8 cellular contexts compared by ENCODE assay signal in genomic region chr9:87812375-87813118, GRCh38.
DNase-seq lines count a peak whose midpoint lies in the region; ATAC-seq and TF ChIP-seq lines count a peak whose summit lies in the region.

No MANE protein-coding gene starts in this region.

- H3F3A ChIP-seq in GM23338 (replicated peaks; ENCODE audit: low read depth), result no peaks in the 10 kb centered on the region

- no peaks in the 10 kb centered on the region for H4K20me1 ChIP-seq in GM23338 (replicated peaks; ENCODE audit: insufficient read depth)

- TF ChIP-seq CTCF in GM23338 (conservative IDR thresholded peaks at IDR 0.05; ENCODE audit: low read depth in 2 of 2) (peak; percentile 92 to 100), VCaP (conservative IDR thresholded peaks at IDR 0.05) (peak; percentile 87), fibroblast of the aortic adventitia (IDR thresholded peaks at IDR 0.05; ENCODE audit: insufficient read depth, low read length) (peak; percentile 100)

- H2AFZ ChIP-seq in GM23338, result no peak overlapping the region

- H3K27ac Mint-ChIP-seq in GM23338, result no peak overlapping the region

- 0 out of 2 replicates have a peak, but pooled peaks cover 4% of the 10 kb centered on the region for H3K36me3 ChIP-seq in GM23338 (ENCODE audit: insufficient read depth)

- ATAC-seq in GM23338, result peak; percentile 90; the same call in 2 of the 3 replicates
- peak; percentile 57 for ATAC-seq in sciatic nerve
- ATAC-seq in GM18909 (IDR thresholded peaks at IDR 0.05; ENCODE audit: poor library complexity, unreplicated experiment), result no peak

- H3K4me1 ChIP-seq in GM23338 (ENCODE audit: insufficient read depth), result no peaks in the 10 kb centered on the region

- H3K4me1 Mint-ChIP-seq in GM23338, result no peaks in the 10 kb centered on the region; the same call in 2 of the 3 replicates

- H3K4me3 ChIP-seq in GM23338 (no peak overlapping the region), fibroblast of the aortic adventitia (ENCODE audit: low read depth, low read length) (no peak overlapping the region)

- no peaks in the 10 kb centered on the region for H3K27me3 ChIP-seq in GM23338 (ENCODE audit: insufficient read depth)

- H3K4me3 Mint-ChIP-seq in GM23338, result no peak overlapping the region

- no peaks in the 10 kb centered on the region for H3K79me2 ChIP-seq in GM23338 (replicated peaks; ENCODE audit: insufficient read depth)

- H3K27ac ChIP-seq in GM23338 (ENCODE audit: low read depth) (no peak overlapping the region), VCaP (no peak overlapping the region)

- intact Hi-C loops in sciatic nerve (cut with DNase I), result no loop called here

- no peaks in the 10 kb centered on the region for H3K9me2 ChIP-seq in GM23338 (ENCODE audit: insufficient read depth)

- DNase-seq in AG08395 (ENCODE audit: low spot score) (peak; percentile 54), GM23338 (ENCODE audit: low spot score) (peak; percentile 75), fibroblast of the aortic adventitia (ENCODE audit: low read depth) (peak; percentile 74), sciatic nerve (ENCODE audit: low spot score) (no peak), NCI-H345 (lab: John Stamatoyannopoulos, UW) (no peak), LoVo (ENCODE audit: low spot score) (no peak)

- H3K36me3 Mint-ChIP-seq in GM23338 (ENCODE audit: low read depth), result peaks cover 17% of the 10 kb centered on the region

- H3K4me2 ChIP-seq in GM23338, result no peak overlapping the region

- peaks cover 25% of the 10 kb centered on the region for H3K9me3 Mint-ChIP-seq in GM23338

- H3K27me3 Mint-ChIP-seq in GM23338 (ENCODE audit: insufficient read depth, low read depth, poor library complexity), result peaks cover 3% of the 10 kb centered on the region

TF ChIP-seq in GM23338, 12 proteins besides CTCF, POLR2A, EP300 and RAD21:
- no peak for TF ChIP-seq JUNB (IDR thresholded peaks at IDR 0.05; ENCODE audit: unreplicated experiment)
- no peak for TF ChIP-seq STAT1 (IDR thresholded peaks at IDR 0.05; ENCODE audit: unreplicated experiment)
- TF ChIP-seq, protein P1, sequence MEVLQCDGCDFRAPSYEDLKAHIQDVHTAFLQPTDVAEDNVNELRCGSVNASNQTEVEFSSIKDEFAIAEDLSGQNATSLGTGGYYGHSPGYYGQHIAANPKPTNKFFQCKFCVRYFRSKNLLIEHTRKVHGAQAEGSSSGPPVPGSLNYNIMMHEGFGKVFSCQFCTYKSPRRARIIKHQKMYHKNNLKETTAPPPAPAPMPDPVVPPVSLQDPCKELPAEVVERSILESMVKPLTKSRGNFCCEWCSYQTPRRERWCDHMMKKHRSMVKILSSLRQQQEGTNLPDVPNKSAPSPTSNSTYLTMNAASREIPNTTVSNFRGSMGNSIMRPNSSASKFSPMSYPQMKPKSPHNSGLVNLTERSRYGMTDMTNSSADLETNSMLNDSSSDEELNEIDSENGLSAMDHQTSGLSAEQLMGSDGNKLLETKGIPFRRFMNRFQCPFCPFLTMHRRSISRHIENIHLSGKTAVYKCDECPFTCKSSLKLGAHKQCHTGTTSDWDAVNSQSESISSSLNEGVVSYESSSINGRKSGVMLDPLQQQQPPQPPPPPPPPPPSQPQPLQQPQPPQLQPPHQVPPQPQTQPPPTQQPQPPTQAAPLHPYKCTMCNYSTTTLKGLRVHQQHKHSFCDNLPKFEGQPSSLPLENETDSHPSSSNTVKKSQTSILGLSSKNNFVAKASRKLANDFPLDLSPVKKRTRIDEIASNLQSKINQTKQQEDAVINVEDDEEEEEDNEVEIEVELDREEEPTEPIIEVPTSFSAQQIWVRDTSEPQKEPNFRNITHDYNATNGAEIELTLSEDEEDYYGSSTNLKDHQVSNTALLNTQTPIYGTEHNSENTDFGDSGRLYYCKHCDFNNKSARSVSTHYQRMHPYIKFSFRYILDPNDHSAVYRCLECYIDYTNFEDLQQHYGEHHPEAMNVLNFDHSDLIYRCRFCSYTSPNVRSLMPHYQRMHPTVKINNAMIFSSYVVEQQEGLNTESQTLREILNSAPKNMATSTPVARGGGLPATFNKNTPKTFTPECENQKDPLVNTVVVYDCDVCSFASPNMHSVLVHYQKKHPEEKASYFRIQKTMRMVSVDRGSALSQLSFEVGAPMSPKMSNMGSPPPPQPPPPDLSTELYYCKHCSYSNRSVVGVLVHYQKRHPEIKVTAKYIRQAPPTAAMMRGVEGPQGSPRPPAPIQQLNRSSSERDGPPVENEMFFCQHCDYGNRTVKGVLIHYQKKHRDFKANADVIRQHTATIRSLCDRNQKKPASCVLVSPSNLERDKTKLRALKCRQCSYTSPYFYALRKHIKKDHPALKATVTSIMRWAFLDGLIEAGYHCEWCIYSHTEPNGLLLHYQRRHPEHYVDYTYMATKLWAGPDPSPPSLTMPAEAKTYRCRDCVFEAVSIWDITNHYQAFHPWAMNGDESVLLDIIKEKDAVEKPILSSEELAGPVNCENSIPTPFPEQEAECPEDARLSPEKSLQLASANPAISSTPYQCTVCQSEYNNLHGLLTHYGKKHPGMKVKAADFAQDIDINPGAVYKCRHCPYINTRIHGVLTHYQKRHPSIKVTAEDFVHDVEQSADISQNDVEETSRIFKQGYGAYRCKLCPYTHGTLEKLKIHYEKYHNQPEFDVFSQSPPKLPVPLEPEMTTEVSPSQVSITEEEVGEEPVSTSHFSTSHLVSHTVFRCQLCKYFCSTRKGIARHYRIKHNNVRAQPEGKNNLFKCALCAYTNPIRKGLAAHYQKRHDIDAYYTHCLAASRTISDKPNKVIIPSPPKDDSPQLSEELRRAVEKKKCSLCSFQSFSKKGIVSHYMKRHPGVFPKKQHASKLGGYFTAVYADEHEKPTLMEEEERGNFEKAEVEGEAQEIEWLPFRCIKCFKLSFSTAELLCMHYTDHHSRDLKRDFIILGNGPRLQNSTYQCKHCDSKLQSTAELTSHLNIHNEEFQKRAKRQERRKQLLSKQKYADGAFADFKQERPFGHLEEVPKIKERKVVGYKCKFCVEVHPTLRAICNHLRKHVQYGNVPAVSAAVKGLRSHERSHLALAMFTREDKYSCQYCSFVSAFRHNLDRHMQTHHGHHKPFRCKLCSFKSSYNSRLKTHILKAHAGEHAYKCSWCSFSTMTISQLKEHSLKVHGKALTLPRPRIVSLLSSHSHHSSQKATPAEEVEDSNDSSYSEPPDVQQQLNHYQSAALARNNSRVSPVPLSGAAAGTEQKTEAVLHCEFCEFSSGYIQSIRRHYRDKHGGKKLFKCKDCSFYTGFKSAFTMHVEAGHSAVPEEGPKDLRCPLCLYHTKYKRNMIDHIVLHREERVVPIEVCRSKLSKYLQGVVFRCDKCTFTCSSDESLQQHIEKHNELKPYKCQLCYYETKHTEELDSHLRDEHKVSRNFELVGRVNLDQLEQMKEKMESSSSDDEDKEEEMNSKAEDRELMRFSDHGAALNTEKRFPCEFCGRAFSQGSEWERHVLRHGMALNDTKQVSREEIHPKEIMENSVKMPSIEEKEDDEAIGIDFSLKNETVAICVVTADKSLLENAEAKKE (CRISPR knock-in tag; IDR thresholded peaks at IDR 0.05), result no peak
- TF ChIP-seq ZNF331 (CRISPR knock-in tag; IDR thresholded peaks at IDR 0.05; ENCODE audit: low read depth), result no peak
- TF ChIP-seq ZNF114 (CRISPR knock-in tag; IDR thresholded peaks at IDR 0.05), result no peak
- no peak for TF ChIP-seq REST (IDR thresholded peaks at IDR 0.05; ENCODE audit: unreplicated experiment)
- TF ChIP-seq EZH2phosphoT487 (IDR thresholded peaks at IDR 0.05; ENCODE audit: unreplicated experiment), result no peak
- no peak for TF ChIP-seq POLR2AphosphoS5 (IDR thresholded peaks at IDR 0.05; ENCODE audit: low read depth)
- no peak for TF ChIP-seq NANOG (IDR thresholded peaks at IDR 0.05; ENCODE audit: borderline replicate concordance)
- no peak for TF ChIP-seq ETS1 (IDR thresholded peaks at IDR 0.05)
- no peak for TF ChIP-seq EZH2 (IDR thresholded peaks at IDR 0.05; ENCODE audit: low read depth, unreplicated experiment)
- TF ChIP-seq CREB1 (CRISPR knock-in tag; IDR thresholded peaks at IDR 0.05; ENCODE audit: low read depth), result no peak

Comparison
In these comparisons a context has a peak if more than half of its experiments do, and no peak if none do; other contexts are left out.
1. DNase-seq: peak in AG08395 (single experiment), GM23338 (single experiment) and fibroblast of the aortic adventitia (single experiment); none in sciatic nerve (single experiment), NCI-H345 (single experiment) and LoVo (single experiment).
2. Peak in every context shown above with its lines, with median percentiles within 50 percentile points of each other: CTCF ChIP-seq.